In the genomic region with DNA sequence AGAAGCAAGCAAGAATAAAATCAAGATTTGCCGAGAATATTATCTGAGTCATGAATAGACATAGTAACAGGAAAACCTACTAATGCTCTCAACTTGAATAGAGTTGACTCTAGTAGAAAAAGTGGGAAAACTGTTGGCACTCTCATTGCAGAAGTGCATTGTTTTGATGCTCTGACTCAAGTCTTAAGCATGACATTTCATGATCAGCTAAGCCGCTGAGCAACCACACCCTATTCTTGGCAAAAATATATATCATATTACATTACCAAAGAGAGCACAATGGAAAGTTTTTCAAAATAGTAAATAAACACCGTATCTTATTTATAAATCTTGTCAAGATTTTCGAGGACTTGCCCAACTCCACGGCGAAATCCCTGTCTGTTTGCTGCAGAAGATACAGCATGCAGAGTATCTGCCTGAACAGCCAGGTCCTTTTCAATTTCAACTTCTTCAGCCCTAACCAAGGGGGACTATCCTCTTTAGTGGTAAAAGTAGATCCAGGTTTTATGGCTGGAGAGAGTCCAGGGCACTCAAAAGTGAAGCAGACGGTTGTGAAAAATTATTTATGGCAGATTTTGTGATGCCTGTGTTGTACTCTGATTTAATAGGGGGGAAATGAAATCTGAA, we compare ENCODE assay signal across 14 cellular contexts. TPM values are rescaled to one million over a fixed set of nuclear protein-coding genes. Genes with fewer than 3 reads are reported as not detected.
A peak's percentile ranks its signal among the peaks of the same experiment; 100 is the strongest.
DNase-seq lines count a peak whose midpoint lies in the region; ATAC-seq and TF ChIP-seq lines count a peak whose summit lies in the region.
"Had no signal": no experiment of that assay in that cellular context is flagged by ENCODE, and none has a peak within 500 bp of the region (broad histone marks: within the 10 kb centered on the region; RNA-seq: fewer than 3 reads in every experiment).

No MANE protein-coding gene starts in this region.

- no peak for TF ChIP-seq EP300 in gastroesophageal sphincter (IDR thresholded peaks at IDR 0.05)

- no peaks in the 10 kb centered on the region for H3K36me3 Mint-ChIP-seq in progenitor cell of endocrine pancreas (ENCODE audit: insufficient read depth)
- H3K36me3 Mint-ChIP-seq: activated CD8-positive, alpha-beta memory T cell treated with anti-CD3 and anti-CD28 coated beads, Interleukin-2, amount 10 ng/mL, durations not matched to agents 7 days and 5 days; activated naive CD8-positive, alpha-beta T cell had no signal

- intact Hi-C loops in vagina (cut with DNase I), result no loop called here

- H3K4me1 Mint-ChIP-seq in progenitor cell of endocrine pancreas (ENCODE audit: low read depth), result peaks cover 8% of the 10 kb centered on the region
- H3K4me1 Mint-ChIP-seq: activated CD8-positive, alpha-beta memory T cell treated with anti-CD3 and anti-CD28 coated beads, Interleukin-2, amount 10 ng/mL, durations not matched to agents 7 days and 5 days had no signal

- H3K4me3 ChIP-seq in astrocyte of the cerebellum (ENCODE audit: low read depth, low read length), result no peak overlapping the region
- H3K4me3 ChIP-seq in gastroesophageal sphincter, result no peak overlapping the region
- no peak overlapping the region for H3K4me3 ChIP-seq in vagina
- H3K4me3 ChIP-seq: thoracic aorta had no signal

- DNase-seq in HS-5 (ENCODE audit: low read depth), result peak; percentile 95
- DNase-seq in astrocyte of the cerebellum (ENCODE audit: low read depth), result peak; percentile 84
- DNase-seq in vagina (ENCODE audit: extremely low spot score in 2 of 2), result no peak
- no peak for DNase-seq in progenitor cell of endocrine pancreas (ENCODE audit: low spot score, unreplicated experiment)
- DNase-seq in SIG-M5 treated with dmso at 0.1 percent for 504 hours (lab: John Stamatoyannopoulos, UW; ENCODE audit: unreplicated experiment), result no peak
- DNase-seq: activated CD8-positive, alpha-beta memory T cell treated with anti-CD3 and anti-CD28 coated beads, Interleukin-2, amount 10 ng/mL, durations not matched to agents 7 days and 5 days; effector CD8-positive, alpha-beta T cell; NCI-H2171 treated with DMSO at 0.1 percent for 48 hours; right cardiac atrium; RPMI8226 had no signal

- H3K27me3 Mint-ChIP-seq in progenitor cell of endocrine pancreas, result no peaks in the 10 kb centered on the region

- TF ChIP-seq CTCF in astrocyte of the cerebellum (IDR thresholded peaks at IDR 0.05; ENCODE audit: low read depth, low read length, missing control alignments) (no peak), gastroesophageal sphincter (IDR thresholded peaks at IDR 0.05) (no peak), vagina (IDR thresholded peaks at IDR 0.05) (no peak), progenitor cell of endocrine pancreas (IDR thresholded peaks at IDR 0.05; ENCODE audit: unreplicated experiment) (no peak)

- no peaks in the 10 kb centered on the region for H3K9me3 Mint-ChIP-seq in progenitor cell of endocrine pancreas (ENCODE audit: low read depth)

- ATAC-seq in gastroesophageal sphincter (peak; percentile 83), HG02623 (IDR thresholded peaks at IDR 0.05; ENCODE audit: unreplicated experiment) (no peak)
- ATAC-seq: activated CD8-positive, alpha-beta memory T cell treated with anti-CD3 and anti-CD28 coated beads, Interleukin-2, amount 10 ng/mL, durations not matched to agents 7 days and 5 days; right cardiac atrium had no signal

- in situ Hi-C loops in astrocyte of the cerebellum (cut with HindIII; ENCODE audit: low sequenced_read_pairs), result loop anchor here (25.0 kb wide), 1 partner anchor 198 kb away; no protein-coding TSS in a partner anchor

- WGBS in gastroesophageal sphincter (ENCODE audit: low coverage in 1 of 2), 2 donors, result 53 to 66% methylated on average over 5 to 7 of the region's 7 CpGs

- H3K9me3 ChIP-seq in gastroesophageal sphincter, result no peaks in the 10 kb centered on the region
- H3K9me3 ChIP-seq in vagina, result no peaks in the 10 kb centered on the region
- H3K9me3 ChIP-seq: thoracic aorta had no signal

- H3K27me3 ChIP-seq in gastroesophageal sphincter, result no peaks in the 10 kb centered on the region
- no peaks in the 10 kb centered on the region for H3K27me3 ChIP-seq in vagina

- H3K4me3 Mint-ChIP-seq in progenitor cell of endocrine pancreas (ENCODE audit: low read depth), result no peak overlapping the region
- H3K4me3 Mint-ChIP-seq: activated CD8-positive, alpha-beta memory T cell treated with anti-CD3 and anti-CD28 coated beads, Interleukin-2, amount 10 ng/mL, durations not matched to agents 7 days and 5 days; activated naive CD8-positive, alpha-beta T cell had no signal

- H3K4me1 ChIP-seq in gastroesophageal sphincter (no peaks in the 10 kb centered on the region), vagina (peaks cover 9% of the 10 kb centered on the region)

- no peak overlapping the region for H3K27ac ChIP-seq in gastroesophageal sphincter
- peak overlapping the region; percentile 53 for H3K27ac ChIP-seq in vagina
- H3K27ac ChIP-seq: thoracic aorta had no signal

- no peaks in the 10 kb centered on the region for H3K36me3 ChIP-seq in gastroesophageal sphincter
- no peaks in the 10 kb centered on the region for H3K36me3 ChIP-seq in vagina
- H3K36me3 ChIP-seq: thoracic aorta had no signal

- no peak overlapping the region for H3K27ac Mint-ChIP-seq in progenitor cell of endocrine pancreas
- H3K27ac Mint-ChIP-seq: activated CD8-positive, alpha-beta memory T cell treated with anti-CD3 and anti-CD28 coated beads, Interleukin-2, amount 10 ng/mL, durations not matched to agents 7 days and 5 days; activated naive CD8-positive, alpha-beta T cell had no signal

- TF ChIP-seq POLR2A in gastroesophageal sphincter (IDR thresholded peaks at IDR 0.05) (no peak), vagina (IDR thresholded peaks at IDR 0.05) (no peak)

RNA-seq across cellular contexts. Expression of a gene that starts 13.9 kb away (rescaled TPM):
- 100 to 1,000 TPM in 3 of 4 donors, 10 to 100 TPM in 1; 21.3 to 138 (median 125) TPM for total RNA-seq in gastroesophageal sphincter
- 8.1 TPM for total RNA-seq in vagina
- total RNA-seq in progenitor cell of endocrine pancreas, result 2.1 and 2.5 TPM in 2 replicates
- total RNA-seq: activated CD8-positive, alpha-beta memory T cell treated with anti-CD3 and anti-CD28 coated beads, Interleukin-2, amount 10 ng/mL, durations not matched to agents 7 days and 5 days had no signal

Comparison
In these comparisons a context has a peak if more than half of its experiments do, and no peak if none do; other contexts are left out.
1. DNase-seq: peak in HS-5 (single experiment) and astrocyte of the cerebellum (single experiment); none in vagina (0 of 2), progenitor cell of endocrine pancreas (single experiment) and SIG-M5 treated with dmso at 0.1 percent for 504 hours (single experiment).